18 cellular contexts compared by ENCODE assay signal in genomic region chr19:9044449-9044848, GRCh38. TPM values are rescaled to one million over a fixed set of nuclear protein-coding genes. Genes with fewer than 3 reads are reported as not detected.
DNase-seq lines count a peak whose midpoint lies in the region; ATAC-seq and TF ChIP-seq lines count a peak whose summit lies in the region.
"Had no signal": no experiment of that assay in that cellular context is flagged by ENCODE, and none has a peak within 500 bp of the region (broad histone marks: within the 10 kb centered on the region; RNA-seq: fewer than 3 reads in every experiment).

No MANE protein-coding gene starts in this region.

- no peaks in the 10 kb centered on the region for H4K20me1 ChIP-seq in H9 (ENCODE audit: control insufficient read depth, insufficient read depth, insufficient read length)
- H4K20me1 ChIP-seq: BLaER1 treated with 17β-estradiol and CSF1 and Interleukin-3, amounts not matched to agents 10 nM and 100 nM had no signal

- H2AK5ac ChIP-seq in H9 (ENCODE audit: insufficient read length, low read length) = no peak overlapping the region

- H3K27me3 Mint-ChIP-seq in H9 (ENCODE audit: low read depth) (peaks cover 2% of the 10 kb centered on the region; the same call in 1 of the 2 replicates), nephron progenitor cell (ENCODE audit: low read depth, poor library complexity) (peaks cover 27% of the 10 kb centered on the region), type B pancreatic cell (no peaks in the 10 kb centered on the region)

- H3K9me3 ChIP-seq in H9 (ENCODE audit: control insufficient read depth, low read depth, low read length) = no peaks in the 10 kb centered on the region
- H3K9me3 ChIP-seq: A549; BLaER1 treated with 17β-estradiol and CSF1 and Interleukin-3, amounts not matched to agents 10 nM and 100 nM; Caco-2 had no signal

- H3K4me3 Mint-ChIP-seq in H9 (no peak overlapping the region), nephron progenitor cell (no peak overlapping the region), type B pancreatic cell (no peak overlapping the region)
- H3K4me3 Mint-ChIP-seq: B cell; CD4-positive, alpha-beta T cell; CD8-positive, alpha-beta T cell had no signal

- H4K91ac ChIP-seq in H9 (ENCODE audit: insufficient read length, low read depth, low read length) = no peak overlapping the region

- H4K5ac ChIP-seq in H9 (ENCODE audit: insufficient read length, low read depth, low read length) = no peak overlapping the region

- H3K4me2 ChIP-seq in H9 (ENCODE audit: insufficient read depth, insufficient read length, low read length) = no peak overlapping the region
- H3K4me2 ChIP-seq: A549; BLaER1 treated with 17β-estradiol and CSF1 and Interleukin-3, amounts not matched to agents 10 nM and 100 nM had no signal

- no peak overlapping the region for H3K18ac ChIP-seq in H9 (ENCODE audit: insufficient read length, low read depth, low read length)

- no peaks in the 10 kb centered on the region for H3K23me2 ChIP-seq in H9 (ENCODE audit: insufficient read length, low read depth, low read length, poor library complexity, severe bottlenecking)

- no peak overlapping the region for H2BK5ac ChIP-seq in H9 (ENCODE audit: insufficient read length, low read length)

- H2BK120ac ChIP-seq in H9 (ENCODE audit: low read depth, low read length, poor library complexity, severe bottlenecking) = no peak overlapping the region

- no peaks in the 10 kb centered on the region for H3K9me3 Mint-ChIP-seq in H9
- H3K9me3 Mint-ChIP-seq in nephron progenitor cell = no peaks in the 10 kb centered on the region
- no peaks in the 10 kb centered on the region for H3K9me3 Mint-ChIP-seq in type B pancreatic cell
- H3K9me3 Mint-ChIP-seq: CD4-positive, alpha-beta T cell; CD8-positive, alpha-beta T cell had no signal

- H2BK20ac ChIP-seq in H9 (ENCODE audit: low read depth, low read length, poor library complexity, severe bottlenecking) = no peak overlapping the region

- H3K56ac ChIP-seq in H9 (ENCODE audit: insufficient read length, low read depth, low read length) = no peak overlapping the region

- peak overlapping the region in 2 of 3 experiments; percentile 23 to 81; a peak in 3 of 7 replicates for H3K27ac Mint-ChIP-seq in H9
- H3K27ac Mint-ChIP-seq in nephron progenitor cell = peak overlapping the region; percentile 66
- peak overlapping the region; percentile 46 for H3K27ac Mint-ChIP-seq in type B pancreatic cell
- H3K27ac Mint-ChIP-seq: B cell; CD4-positive, alpha-beta T cell; CD8-positive, alpha-beta T cell had no signal

- H3K36me3 Mint-ChIP-seq in H9 (ENCODE audit: insufficient read depth in 1 of 3, low read depth in 3 of 3) (no peaks in the 10 kb centered on the region), nephron progenitor cell (ENCODE audit: low read depth) (no peaks in the 10 kb centered on the region), type B pancreatic cell (no peaks in the 10 kb centered on the region)
- H3K36me3 Mint-ChIP-seq: CD8-positive, alpha-beta T cell had no signal

- no peaks in the 10 kb centered on the region for H3K79me1 ChIP-seq in H9 (ENCODE audit: insufficient read depth, low read depth, low read length, poor library complexity, severe bottlenecking)

- H3K9ac ChIP-seq in H9 (ENCODE audit: extremely low read depth, insufficient read length, low read length) = no peak overlapping the region
- H3K9ac ChIP-seq: BLaER1 treated with 17β-estradiol and CSF1 and Interleukin-3, amounts not matched to agents 10 nM and 100 nM had no signal

- no peak overlapping the region for H2BK12ac ChIP-seq in H9 (ENCODE audit: insufficient read length, low read depth, low read length)

- ATAC-seq in HG03469 (IDR thresholded peaks at IDR 0.05; ENCODE audit: unreplicated experiment) = no peak
- ATAC-seq: A549; CD8-positive, alpha-beta T cell had no signal

- no peak overlapping the region for H3T11ph ChIP-seq in H9 (ENCODE audit: low read length)

- no CpG with 5 or more reads among the region's 3 CpGs for WGBS in H9 (ENCODE audit: extremely low coverage, insufficient read length, low lambda C conversion rate)

- no peak overlapping the region for H2AFZ ChIP-seq in H9 (ENCODE audit: low read length)

- 0 out of 2 replicates have a peak, but pooled peaks cover 2% of the 10 kb centered on the region for H3K4me1 ChIP-seq in H9 (ENCODE audit: insufficient read depth, low read length)
- H3K4me1 ChIP-seq: Caco-2 had no signal

- no peaks in the 10 kb centered on the region for H3K27me3 ChIP-seq in H9 (ENCODE audit: insufficient read depth, low read length)
- H3K27me3 ChIP-seq: BLaER1 treated with 17β-estradiol and CSF1 and Interleukin-3, amounts not matched to agents 10 nM and 100 nM had no signal

- H3K4me1 Mint-ChIP-seq in H9 = peaks cover 20 to 22% of the 10 kb centered on the region in 2 experiments
- H3K4me1 Mint-ChIP-seq in nephron progenitor cell = peaks cover 14% of the 10 kb centered on the region
- peaks cover 3% of the 10 kb centered on the region for H3K4me1 Mint-ChIP-seq in type B pancreatic cell (ENCODE audit: unreplicated experiment)
- H3K4me1 Mint-ChIP-seq: B cell had no signal

- no peak overlapping the region for H3K4ac ChIP-seq in H9 (ENCODE audit: low read depth, low read length)

- DNase-seq in H9 (no peak), nephron progenitor cell (no peak), type B pancreatic cell (ENCODE audit: extremely low spot score, unreplicated experiment) (no peak), posterior vena cava (ENCODE audit: low spot score) (no peak)
- DNase-seq: AML-193; Caco-2; Calu3; CD4-positive, alpha-beta T cell; CD8-positive, alpha-beta T cell; DMS79 treated with DMSO at 0.1 percent for 48 hours; GF-D8 had no signal

- H3K14ac ChIP-seq in H9 (ENCODE audit: insufficient read depth, low read length) = no peak overlapping the region

- no peak overlapping the region for H3K27ac ChIP-seq in H9 (ENCODE audit: insufficient read length, low read depth, low read length)
- H3K27ac ChIP-seq: 22Rv1; A549; BLaER1 treated with 17β-estradiol and CSF1 and Interleukin-3, amounts not matched to agents 10 nM and 100 nM; C4-2B had no signal

- no peak overlapping the region for H3K23ac ChIP-seq in H9 (ENCODE audit: insufficient read length, low read depth, low read length)

- intact Hi-C loops in posterior vena cava (cut with DNase I) = no loop called here

- TF ChIP-seq CTCF in H9 (conservative IDR thresholded peaks at IDR 0.05) (no peak), nephron progenitor cell (IDR thresholded peaks at IDR 0.05) (no peak), type B pancreatic cell (conservative IDR thresholded peaks at IDR 0.05) (no peak)

- H2BK15ac ChIP-seq in H9 (ENCODE audit: low read depth, low read length) = no peak overlapping the region

- H4K8ac ChIP-seq in H9 (replicated peaks; ENCODE audit: insufficient read length, low read depth, low read length) = no peak overlapping the region

- H3K79me2 ChIP-seq in H9 (ENCODE audit: insufficient read depth, low read length) = no peaks in the 10 kb centered on the region

RNA-seq across cellular contexts. Expression of gene MUC16, which starts 34.2 kb away (rescaled TPM):
- total RNA-seq in H9 (2021) (0.22 and 0.29 TPM in 2 replicates), type B pancreatic cell (ENCODE audit: low replicate concordance) (119 and 342 TPM in 2 replicates), posterior vena cava (under 1 TPM; under 0.01 to 0.10 TPM)
- total RNA-seq: A172 had no signal

RNA-seq across cellular contexts. Expression of gene OR1M1, which starts 42.4 kb away (rescaled TPM):
- total RNA-seq in H9 (2021) (not detected in 2 replicates), type B pancreatic cell (ENCODE audit: low replicate concordance) (0.31 TPM in 1 of 2 replicates, not detected in the other), posterior vena cava (not detected)
- total RNA-seq: A172; B cell; Caco-2; Calu3; CD4-positive, alpha-beta T cell; CD8-positive, alpha-beta T cell had no signal

Comparison
In these comparisons a context has a peak if more than half of its experiments do, and no peak if none do; other contexts are left out.
1. RNA of gene MUC16, which starts 34.2 kb away (total RNA-seq): 119 to 342 TPM in type B pancreatic cell; 0.22 to 0.29 TPM in H9 and under 0.01 to 0.10 TPM in posterior vena cava; every median in the first group is over 10 times any median in the second.
2. Peak in every context shown above with its lines, with median percentiles within 50 percentile points of each other: H3K27ac Mint-ChIP-seq.